Comparison of ENCODE assay signal across 11 cellular contexts in genomic region chr2:156476516-156477206, GRCh38. TPM values are rescaled to one million over a fixed set of nuclear protein-coding genes. Genes with fewer than 3 reads are reported as not detected.
DNase-seq lines count a peak whose midpoint lies in the region; ATAC-seq and TF ChIP-seq lines count a peak whose summit lies in the region.
"Had no signal": no experiment of that assay in that cellular context is flagged by ENCODE, and none has a peak within 500 bp of the region (broad histone marks: within the 10 kb centered on the region; RNA-seq: fewer than 3 reads in every experiment).

No MANE protein-coding gene starts in this region.

- H3K27me3 Mint-ChIP-seq in activated T-cell treated with anti-CD3 and anti-CD28 coated beads, Interleukin-2, amount 50 U/mL, for 24 hours, result no peaks in the 10 kb centered on the region
- no peaks in the 10 kb centered on the region for H3K27me3 Mint-ChIP-seq in activated T-helper 17 cell treated with anti-CD3 and anti-CD28 coated beads, Interleukin-2, amount 50 U/mL, for 72 hours
- no peaks in the 10 kb centered on the region for H3K27me3 Mint-ChIP-seq in natural killer cell treated with Interleukin-12 subunit alpha and Interleukin-12 subunit beta and Interleukin-15 and Interleukin-18, amount 100 ng/mL, for 72 hours
- H3K27me3 Mint-ChIP-seq: activated B cell treated with CpG ODN at 0.5 μM for 24 hours, B cell, naive B cell had no signal

- no peak for TF ChIP-seq EP300 in ovary (IDR thresholded peaks at IDR 0.05)

- WGBS in ovary, 3 donors, result 27 to 46% (median 37%) methylated on average over 4 of the region's 4 CpGs

- no peaks in the 10 kb centered on the region for H3K9me3 ChIP-seq in ovary

- no peaks in the 10 kb centered on the region for H3K4me1 ChIP-seq in ovary (ENCODE audit: insufficient read depth)

- peak overlapping the region in 1 of 2 donors; percentile 34 for H3K27ac ChIP-seq in ovary

- H3K4me3 ChIP-seq in ovary, result no peak overlapping the region

- no peak for DNase-seq in activated T-cell treated with anti-CD3 and anti-CD28 coated beads, Interleukin-2, amount 50 U/mL, for 24 hours
- DNase-seq in activated T-cell treated with anti-CD3 and anti-CD28 coated beads for 4 hours (no peak), G401 (ENCODE audit: low spot score) (no peak), ovary (no peak), GDM1 (lab: John Stamatoyannopoulos, UW) (no peak)
- DNase-seq in natural killer cell treated with Interleukin-12 subunit alpha and Interleukin-12 subunit beta and Interleukin-15 and Interleukin-18, amount 100 ng/mL, for 72 hours (ENCODE audit: low spot score), result no peak
- DNase-seq: activated B cell treated with CpG ODN at 0.5 μM for 24 hours, naive B cell had no signal

- H3K4me3 Mint-ChIP-seq in activated T-cell treated with anti-CD3 and anti-CD28 coated beads, Interleukin-2, amount 50 U/mL, for 24 hours, result peak overlapping the region; percentile 40
- peak overlapping the region; percentile 1 for H3K4me3 Mint-ChIP-seq in activated T-helper 17 cell treated with anti-CD3 and anti-CD28 coated beads, Interleukin-2, amount 50 U/mL, for 72 hours
- H3K4me3 Mint-ChIP-seq in natural killer cell treated with Interleukin-12 subunit alpha and Interleukin-12 subunit beta and Interleukin-15 and Interleukin-18, amount 100 ng/mL, for 72 hours, result peak overlapping the region; percentile 79
- H3K4me3 Mint-ChIP-seq: activated B cell treated with CpG ODN at 0.5 μM for 24 hours, B cell, naive B cell had no signal

- peaks cover 64% of the 10 kb centered on the region for H3K4me1 Mint-ChIP-seq in activated T-cell treated with anti-CD3 and anti-CD28 coated beads, Interleukin-2, amount 50 U/mL, for 24 hours (ENCODE audit: low read depth)
- H3K4me1 Mint-ChIP-seq in activated T-helper 17 cell treated with anti-CD3 and anti-CD28 coated beads, Interleukin-2, amount 50 U/mL, for 72 hours, result peaks cover 11% of the 10 kb centered on the region
- H3K4me1 Mint-ChIP-seq in natural killer cell treated with Interleukin-12 subunit alpha and Interleukin-12 subunit beta and Interleukin-15 and Interleukin-18, amount 100 ng/mL, for 72 hours (ENCODE audit: low read depth in 2 of 2), result peaks cover 49 to 63% of the 10 kb centered on the region in 2 donors

- peak overlapping the region; percentile 83 for H3K27ac Mint-ChIP-seq in activated T-cell treated with anti-CD3 and anti-CD28 coated beads, Interleukin-2, amount 50 U/mL, for 24 hours
- peak overlapping the region; percentile 42 for H3K27ac Mint-ChIP-seq in activated T-helper 17 cell treated with anti-CD3 and anti-CD28 coated beads, Interleukin-2, amount 50 U/mL, for 72 hours
- H3K27ac Mint-ChIP-seq in natural killer cell treated with Interleukin-12 subunit alpha and Interleukin-12 subunit beta and Interleukin-15 and Interleukin-18, amount 100 ng/mL, for 72 hours, result peak overlapping the region; percentile 74 to 86
- H3K27ac Mint-ChIP-seq: activated B cell treated with CpG ODN at 0.5 μM for 24 hours, B cell had no signal

- H3K27me3 ChIP-seq in ovary, result no peaks in the 10 kb centered on the region

- intact Hi-C loops in ovary (cut with DNase I), result no loop called here

- peaks cover 38% of the 10 kb centered on the region for H3K36me3 Mint-ChIP-seq in activated T-cell treated with anti-CD3 and anti-CD28 coated beads, Interleukin-2, amount 50 U/mL, for 24 hours (ENCODE audit: low read depth)
- peaks cover 42% of the 10 kb centered on the region for H3K36me3 Mint-ChIP-seq in activated T-helper 17 cell treated with anti-CD3 and anti-CD28 coated beads, Interleukin-2, amount 50 U/mL, for 72 hours (ENCODE audit: low read depth)
- no peaks in the 10 kb centered on the region for H3K36me3 Mint-ChIP-seq in natural killer cell treated with Interleukin-12 subunit alpha and Interleukin-12 subunit beta and Interleukin-15 and Interleukin-18, amount 100 ng/mL, for 72 hours

- in situ Hi-C loops in G401 (cut with HindIII; ENCODE audit: low sequenced_read_pairs), result no loop called here

- no peaks in the 10 kb centered on the region for H3K36me3 ChIP-seq in ovary

- H3K9me3 Mint-ChIP-seq in activated T-cell treated with anti-CD3 and anti-CD28 coated beads, Interleukin-2, amount 50 U/mL, for 24 hours, result no peaks in the 10 kb centered on the region
- H3K9me3 Mint-ChIP-seq in activated T-helper 17 cell treated with anti-CD3 and anti-CD28 coated beads, Interleukin-2, amount 50 U/mL, for 72 hours, result no peaks in the 10 kb centered on the region
- peaks cover 3% of the 10 kb centered on the region for H3K9me3 Mint-ChIP-seq in natural killer cell treated with Interleukin-12 subunit alpha and Interleukin-12 subunit beta and Interleukin-15 and Interleukin-18, amount 100 ng/mL, for 72 hours
- H3K9me3 Mint-ChIP-seq: activated B cell treated with CpG ODN at 0.5 μM for 24 hours, naive B cell had no signal

- no peak for TF ChIP-seq CTCF in ovary (IDR thresholded peaks at IDR 0.05)

- peak; percentile 72 for ATAC-seq in HG03097 (IDR thresholded peaks at IDR 0.05; ENCODE audit: low FRiP score, unreplicated experiment)
- peak; percentile 67 for ATAC-seq in activated T-helper 17 cell treated with anti-CD3 and anti-CD28 coated beads, Interleukin-2, amount 50 U/mL, for 72 hours (replicated peaks)
- ATAC-seq in natural killer cell treated with Interleukin-12 subunit alpha and Interleukin-12 subunit beta and Interleukin-15 and Interleukin-18, amount 100 ng/mL, for 72 hours, result peak; percentile 60 to 71

- no peak for TF ChIP-seq POLR2A in ovary (IDR thresholded peaks at IDR 0.05)

RNA-seq across cellular contexts. Expression of gene GPD2, which starts 40.5 kb away (rescaled TPM):
- 10 to 100 TPM; 14.9 to 31.6 TPM for total RNA-seq in activated T-helper 17 cell treated with anti-CD3 and anti-CD28 coated beads, Interleukin-2, amount 50 U/mL, for 72 hours
- 10 to 100 TPM; 25.7 to 34.1 TPM for total RNA-seq in natural killer cell treated with Interleukin-12 subunit alpha and Interleukin-12 subunit beta and Interleukin-15 and Interleukin-18, amount 100 ng/mL, for 72 hours
- 5.7 and 9.9 TPM in 2 replicates for total RNA-seq in G401 (2014; rRNA removed; shearing (Covaris generic))
- total RNA-seq in ovary, result 10 to 100 TPM; 22.2 to 61.7 (median 27.8) TPM
- polyA plus RNA-seq in ovary, result 10 to 100 TPM in 1 of 2 donors, 1 to 10 TPM in 1; 6.7 to 13.8 TPM

Comparison
In these comparisons a context has a peak if more than half of its experiments do, and no peak if none do; other contexts are left out.
1. H3K4me3 Mint-ChIP-seq: peak in every context shown above with its lines; median percentile 79 in natural killer cell treated with Interleukin-12 subunit alpha and Interleukin-12 subunit beta and Interleukin-15 and Interleukin-18, amount 100 ng/mL, for 72 hours; 40 in activated T-cell treated with anti-CD3 and anti-CD28 coated beads, Interleukin-2, amount 50 U/mL, for 24 hours; 1 in activated T-helper 17 cell treated with anti-CD3 and anti-CD28 coated beads, Interleukin-2, amount 50 U/mL, for 72 hours.